In the genomic region with DNA sequence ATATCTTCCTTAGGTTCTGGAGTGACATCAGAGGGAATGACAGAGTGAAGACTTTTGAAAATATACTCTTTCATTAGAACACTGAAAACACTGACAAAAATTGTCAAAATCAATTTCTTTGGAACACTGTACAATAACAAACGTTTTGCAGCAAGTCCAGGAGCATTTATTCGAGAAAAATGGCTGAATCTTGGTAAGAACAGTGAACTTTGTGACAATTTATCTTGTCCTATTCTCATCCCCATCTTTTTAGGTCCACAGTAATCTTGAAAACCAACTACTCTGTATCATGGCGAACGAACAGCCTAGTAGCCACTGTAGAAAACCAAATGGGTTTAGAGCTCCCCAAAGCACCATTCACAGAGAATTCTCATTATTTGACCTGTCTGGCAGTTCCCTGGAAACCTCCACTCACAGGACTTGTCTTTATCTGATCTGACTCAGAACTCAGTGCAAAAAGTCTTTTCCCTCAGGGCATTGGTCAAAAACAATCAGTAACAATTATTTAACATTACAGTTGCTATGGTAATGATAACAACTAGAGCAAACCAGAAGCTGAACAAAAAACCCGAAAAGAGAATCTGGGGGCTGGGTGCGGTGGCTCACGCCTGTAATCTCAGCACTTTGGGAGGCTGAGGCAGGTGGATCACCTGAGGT, we compare ENCODE assay signal across 17 cellular contexts. TPM values are rescaled to one million over a fixed set of nuclear protein-coding genes. Genes with fewer than 3 reads are reported as not detected.
DNase-seq lines count a peak whose midpoint lies in the region; ATAC-seq and TF ChIP-seq lines count a peak whose summit lies in the region.
"Had no signal": no experiment of that assay in that cellular context is flagged by ENCODE, and none has a peak within 500 bp of the region (broad histone marks: within the 10 kb centered on the region; RNA-seq: fewer than 3 reads in every experiment).

No MANE protein-coding gene starts in this region.

- H3K79me2 ChIP-seq in PC-3 (ENCODE audit: low read length), result no peaks in the 10 kb centered on the region
- no peaks in the 10 kb centered on the region for H3K79me2 ChIP-seq in Karpas-422 (ENCODE audit: low read length)

- no peaks in the 10 kb centered on the region for H3K36me3 Mint-ChIP-seq in nephron progenitor cell (ENCODE audit: low read depth)
- H3K36me3 Mint-ChIP-seq: memory B cell; stimulated activated memory B cell treated with anti-CD40 and anti-IgM and Interleukin-4, amounts not matched to agents 10 μg/mL and 1 μg/mL and 100 μg/mL, for 72 hours; T-cell had no signal

- H3K27ac Mint-ChIP-seq in nephron progenitor cell, result no peak overlapping the region
- H3K27ac Mint-ChIP-seq: memory B cell; stimulated activated memory B cell treated with anti-CD40 and anti-IgM and Interleukin-4, amounts not matched to agents 10 μg/mL and 1 μg/mL and 100 μg/mL, for 72 hours; T-cell had no signal

- H3K4me3 ChIP-seq in PC-3 (ENCODE audit: low read length) (no peak overlapping the region), mesodermal cell (ENCODE audit: extremely low read depth, insufficient read depth, low read length, poor library complexity, severe bottlenecking) (no peak overlapping the region), stomach (no peak overlapping the region), Karpas-422 (ENCODE audit: low read length) (no peak overlapping the region)
- H3K4me3 ChIP-seq: gastrocnemius medialis had no signal

- H3K4me1 ChIP-seq in PC-3 (ENCODE audit: insufficient read depth, low read length) (peaks cover 20% of the 10 kb centered on the region), mesodermal cell (ENCODE audit: control insufficient read depth, insufficient read depth, low read length, poor library complexity, severe bottlenecking) (peaks cover 11% of the 10 kb centered on the region), stomach (peaks cover 0 to 9% (median 2%) of the 10 kb centered on the region in 4 donors), Karpas-422 (ENCODE audit: low read length) (no peaks in the 10 kb centered on the region)
- H3K4me1 ChIP-seq: gastrocnemius medialis had no signal

- H3K27me3 ChIP-seq in PC-3 (ENCODE audit: low read length) (no peaks in the 10 kb centered on the region), stomach (no peaks in the 10 kb centered on the region), Karpas-422 (ENCODE audit: low read length) (no peaks in the 10 kb centered on the region)
- H3K27me3 ChIP-seq: gastrocnemius medialis had no signal

- no peaks in the 10 kb centered on the region for H3K36me3 ChIP-seq in PC-3 (ENCODE audit: low read depth, low read length)
- H3K36me3 ChIP-seq in mesodermal cell (ENCODE audit: control insufficient read depth, insufficient read depth, low read length), result no peaks in the 10 kb centered on the region
- H3K36me3 ChIP-seq in stomach, result no peaks in the 10 kb centered on the region
- no peaks in the 10 kb centered on the region for H3K36me3 ChIP-seq in Karpas-422 (ENCODE audit: insufficient read depth, low read length)
- H3K36me3 ChIP-seq: gastrocnemius medialis had no signal

- no peak for TF ChIP-seq CTCF in PC-3 (conservative IDR thresholded peaks at IDR 0.05; ENCODE audit: low read depth, low read length)
- TF ChIP-seq CTCF in nephron progenitor cell (IDR thresholded peaks at IDR 0.05), result no peak
- no peak for TF ChIP-seq CTCF in stomach (IDR thresholded peaks at IDR 0.05)

- DNase-seq in ELR (ENCODE audit: low read depth) (peak; percentile 62), PC-3 (peak; percentile 88), dedifferentiated amniotic fluid mesenchymal stem cell (ENCODE audit: extremely low spot score) (peak; percentile 42), nephron progenitor cell (no peak), stomach (no peak), DMS153 (lab: John Stamatoyannopoulos, UW) (no peak), Karpas-422 (no peak)
- DNase-seq: activated CD8-positive, alpha-beta memory T cell treated with anti-CD3 and anti-CD28 coated beads for 24 hours; DMS53; KG1; NCI-H1436 treated with DMSO at 0.1 percent for 48 hours; NCI-H510A; T-cell had no signal

- peak overlapping the region; percentile 12 for H3K27ac ChIP-seq in PC-3 (ENCODE audit: low read length)
- H3K27ac ChIP-seq in mesodermal cell (ENCODE audit: low read depth, low read length, severe bottlenecking), result peak overlapping the region; percentile 47
- H3K27ac ChIP-seq in stomach, result no peak overlapping the region
- H3K27ac ChIP-seq in Karpas-422 (ENCODE audit: low read length), result no peak overlapping the region
- H3K27ac ChIP-seq: gastrocnemius medialis had no signal

- no peak overlapping the region for H2AFZ ChIP-seq in PC-3 (ENCODE audit: low read length)
- no peak overlapping the region for H2AFZ ChIP-seq in Karpas-422 (ENCODE audit: low read length)

- H4K20me1 ChIP-seq in PC-3 (ENCODE audit: low read length), result no peaks in the 10 kb centered on the region
- H4K20me1 ChIP-seq in Karpas-422 (ENCODE audit: insufficient read depth, low read depth, low read length), result no peaks in the 10 kb centered on the region

- intact Hi-C loops in PC-3 (cut with micrococcal nuclease), result no loop called here
- intact Hi-C loops in stomach (cut with DNase I; ENCODE audit: low total_unique reads), result no loop called here

- H3K9me2 ChIP-seq in PC-3 (replicated peaks; ENCODE audit: low read length), result no peaks in the 10 kb centered on the region
- no peaks in the 10 kb centered on the region for H3K9me2 ChIP-seq in Karpas-422 (replicated peaks; ENCODE audit: insufficient read depth, low read length)

- WGBS in mesodermal cell (ENCODE audit: insufficient coverage in 2 of 2), 2 experiments, result 91 to 95% methylated on average over 6 to 7 of the region's 7 CpGs
- 72 to 85% (median 82%) methylated on average over 7 of the region's 7 CpGs for WGBS in stomach, 5 donors

- no peak for TF ChIP-seq EP300 in stomach (IDR thresholded peaks at IDR 0.05)

- H3K9ac ChIP-seq in PC-3 (ENCODE audit: low read length) (no peak overlapping the region), Karpas-422 (ENCODE audit: low read length) (no peak overlapping the region)

- POLR2A ChIA-PET in PC-3 (lab: Charles Lee; ENCODE audit: unreplicated experiment), result no interaction called here

- peaks cover 4% of the 10 kb centered on the region for H3K9me3 Mint-ChIP-seq in nephron progenitor cell
- H3K9me3 Mint-ChIP-seq: T-cell had no signal

- no peaks in the 10 kb centered on the region for H3K9me3 ChIP-seq in PC-3 (ENCODE audit: low read length)
- H3K9me3 ChIP-seq in mesodermal cell (ENCODE audit: control insufficient read depth, low read length), result no peaks in the 10 kb centered on the region
- no peaks in the 10 kb centered on the region for H3K9me3 ChIP-seq in stomach
- no peaks in the 10 kb centered on the region for H3K9me3 ChIP-seq in Karpas-422 (ENCODE audit: low read length)
- H3K9me3 ChIP-seq: gastrocnemius medialis had no signal

- no peaks in the 10 kb centered on the region for H3F3A ChIP-seq in PC-3 (ENCODE audit: low read length, unreplicated experiment)

- ATAC-seq in PC-3, result peak; percentile 83
- ATAC-seq: gastrocnemius medialis; stimulated activated memory B cell treated with anti-CD40 and anti-IgM and Interleukin-4, amounts not matched to agents 10 μg/mL and 1 μg/mL and 100 μg/mL, for 72 hours; T-cell had no signal

- CTCF ChIA-PET in PC-3 (lab: Charles Lee), result no interaction called here

- peak overlapping the region; percentile 17; the same call in 1 of the 2 replicates for H3K4me2 ChIP-seq in PC-3 (ENCODE audit: low read length)
- no peak overlapping the region for H3K4me2 ChIP-seq in Karpas-422 (ENCODE audit: low read depth, low read length, poor library complexity, severe bottlenecking)

- H3K27me3 Mint-ChIP-seq in nephron progenitor cell (ENCODE audit: low read depth, poor library complexity), result peaks cover 25% of the 10 kb centered on the region
- H3K27me3 Mint-ChIP-seq: stimulated activated memory B cell treated with anti-CD40 and anti-IgM and Interleukin-4, amounts not matched to agents 10 μg/mL and 1 μg/mL and 100 μg/mL, for 72 hours had no signal

- no peak for TF ChIP-seq POLR2A in stomach (IDR thresholded peaks at IDR 0.05)

- BruUV-seq in PC-3 (replicated peaks; lab: Mats Ljungman, UMichigan), result no TSS peak

- H3K4me3 Mint-ChIP-seq in nephron progenitor cell, result no peak overlapping the region
- H3K4me3 Mint-ChIP-seq: memory B cell; stimulated activated memory B cell treated with anti-CD40 and anti-IgM and Interleukin-4, amounts not matched to agents 10 μg/mL and 1 μg/mL and 100 μg/mL, for 72 hours; T-cell had no signal

- H3K4me1 Mint-ChIP-seq in nephron progenitor cell, result no peaks in the 10 kb centered on the region
- H3K4me1 Mint-ChIP-seq: memory B cell; stimulated activated memory B cell treated with anti-CD40 and anti-IgM and Interleukin-4, amounts not matched to agents 10 μg/mL and 1 μg/mL and 100 μg/mL, for 72 hours; T-cell had no signal

RNA-seq across cellular contexts. Expression of a gene that starts 20.3 kb away (rescaled TPM):
- total RNA-seq in PC-3 (2014; rRNA removed) (17.2 and 26.4 TPM in 2 replicates), stomach (10 to 100 TPM; 12.7 to 32.9 (median 18.0) TPM)
- 48.9 TPM for polyA plus RNA-seq in mesodermal cell (2013, experiment 1 of 2)
- 54.5 TPM for polyA plus RNA-seq in mesodermal cell (2013, experiment 2 of 2)
- 10 to 100 TPM in 1 of 3 donors, 1 to 10 TPM in 2; 7.2 to 10.5 (median 8.2) TPM for polyA plus RNA-seq in stomach
- total RNA-seq in Karpas-422 (2014; rRNA removed; shearing (Covaris generic); ENCODE audit: low replicate concordance), result 25.6 and 58.3 TPM in 2 replicates

Comparison
In these comparisons a context has a peak if more than half of its experiments do, and no peak if none do; other contexts are left out.
1. DNase-seq: peak in ELR (single experiment), PC-3 (single experiment) and dedifferentiated amniotic fluid mesenchymal stem cell (single experiment); none in nephron progenitor cell (single experiment), stomach (single experiment), DMS153 (single experiment) and Karpas-422 (single experiment).
2. H3K27ac ChIP-seq: peak in PC-3 (single experiment) and mesodermal cell (single experiment); none in stomach (0 of 5) and Karpas-422 (single experiment).